Comparison of ENCODE assay signal across 8 cellular contexts in the genomic region with DNA sequence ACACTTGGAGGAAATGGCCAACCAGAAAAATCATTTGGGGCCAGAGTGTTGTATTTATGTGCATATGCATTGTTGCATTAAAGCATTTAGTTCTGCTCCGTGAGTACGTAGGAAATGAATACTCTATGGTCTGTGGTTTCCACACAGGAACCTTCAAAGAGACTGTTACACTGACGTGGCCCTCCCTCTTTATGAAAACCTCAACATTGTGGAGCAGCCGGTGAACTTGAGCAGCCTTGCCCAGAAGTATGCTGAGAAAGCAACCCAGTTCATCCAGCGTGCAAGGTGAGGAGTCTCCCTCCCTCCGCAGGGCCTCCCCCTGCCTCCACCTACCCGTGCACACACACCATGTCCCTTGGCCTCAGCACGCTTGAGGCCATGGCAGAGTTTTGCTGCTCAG.
DNase-seq lines count a peak whose midpoint lies in the region; ATAC-seq and TF ChIP-seq lines count a peak whose summit lies in the region.

No MANE protein-coding gene starts in this region.

- peaks cover 79% of the 10 kb centered on the region for H3K4me1 Mint-ChIP-seq in activated CD8-positive, alpha-beta memory T cell treated with anti-CD3 and anti-CD28 coated beads, Interleukin-2, amount 10 ng/mL, durations not matched to agents 7 days and 5 days
- H3K4me1 Mint-ChIP-seq in naive thymus-derived CD4-positive, alpha-beta T cell, result peaks cover 43 to 69% (median 62%) of the 10 kb centered on the region in 7 donors

- no peak overlapping the region for H3K4me2 ChIP-seq in mesendoderm (ENCODE audit: low read length)

- H4K8ac ChIP-seq in mesendoderm (ENCODE audit: low read depth, low read length), result no peak overlapping the region

- H3K27me3 Mint-ChIP-seq in activated CD8-positive, alpha-beta memory T cell treated with anti-CD3 and anti-CD28 coated beads, Interleukin-2, amount 10 ng/mL, durations not matched to agents 7 days and 5 days, result no peaks in the 10 kb centered on the region
- H3K27me3 Mint-ChIP-seq in naive thymus-derived CD4-positive, alpha-beta T cell, result no peaks in the 10 kb centered on the region

- H3K4me1 ChIP-seq in naive thymus-derived CD4-positive, alpha-beta T cell (ENCODE audit: control insufficient read depth in 2 of 2, insufficient read depth in 2 of 2, low read length in 2 of 2), result peaks cover 54 to 56% of the 10 kb centered on the region in 2 donors
- H3K4me1 ChIP-seq in foreskin keratinocyte, result no peaks in the 10 kb centered on the region
- no peaks in the 10 kb centered on the region for H3K4me1 ChIP-seq in mesendoderm (ENCODE audit: control insufficient read depth, low read depth, low read length)

- POLR2A ChIA-PET in naive thymus-derived CD4-positive, alpha-beta T cell (lab: Charles Lee), result interaction anchor here (0.7 to 6.5 kb wide), 12 partner anchors 9 to 109 kb away, joined by 3 to 84 read pairs (median 6); partner anchors contain the start of genes AMZ2, ARSG and SLC16A6

- no peak overlapping the region for H3K18ac ChIP-seq in mesendoderm (ENCODE audit: low read length)

- intact Hi-C loops in naive thymus-derived CD4-positive, alpha-beta T cell (cut with micrococcal nuclease), result loop anchor here (1.0 to 10.0 kb wide), 11 partner anchors 10 to 152 kb away; partner anchors contain the start of gene WIPI1 (in 1 of the 2)

- ATAC-seq in GM19043 (IDR thresholded peaks at IDR 0.05; ENCODE audit: low read depth, unreplicated experiment) (peak; percentile 91), HG03565 (IDR thresholded peaks at IDR 0.05; ENCODE audit: unreplicated experiment) (peak; percentile 93), foreskin keratinocyte (no peak)
- ATAC-seq in activated CD8-positive, alpha-beta memory T cell treated with anti-CD3 and anti-CD28 coated beads, Interleukin-2, amount 10 ng/mL, durations not matched to agents 7 days and 5 days, result peak; percentile 90
- peak; percentile 98 for ATAC-seq in naive thymus-derived CD4-positive, alpha-beta T cell

- H2BK5ac ChIP-seq in mesendoderm (ENCODE audit: low read length), result no peak overlapping the region

- H3K23ac ChIP-seq in mesendoderm (ENCODE audit: low read length), result no peak overlapping the region

- no CpG with 5 or more reads among the region's 8 CpGs for WGBS in mesendoderm (ENCODE audit: extremely low coverage, insufficient coverage, low lambda C conversion rate)

- CTCF ChIA-PET in activated CD8-positive, alpha-beta memory T cell treated with anti-CD3 and anti-CD28 coated beads, Interleukin-2, amount 10 ng/mL, durations not matched to agents 7 days and 5 days (lab: Charles Lee), result interaction anchor here (0.7 to 6.8 kb wide), 10 partner anchors 11 to 97 kb away, joined by 3 to 51 read pairs (median 6); partner anchors contain the start of genes ARSG and SLC16A6
- CTCF ChIA-PET in naive thymus-derived CD4-positive, alpha-beta T cell (lab: Charles Lee), result interaction anchor here (0.7 to 1.9 kb wide), 4 partner anchors 64 to 93 kb away, joined by 3 to 9 read pairs (median 4); partner anchors contain the start of gene ARSG

- H3K36me3 Mint-ChIP-seq in activated CD8-positive, alpha-beta memory T cell treated with anti-CD3 and anti-CD28 coated beads, Interleukin-2, amount 10 ng/mL, durations not matched to agents 7 days and 5 days, result peaks cover 25% of the 10 kb centered on the region
- H3K36me3 Mint-ChIP-seq in naive thymus-derived CD4-positive, alpha-beta T cell, result peaks cover 0 to 15% (median 0%) of the 10 kb centered on the region in 5 donors

- H3K27ac ChIP-seq in naive thymus-derived CD4-positive, alpha-beta T cell (ENCODE audit: low read depth, low read length), result peak overlapping the region; percentile 24
- no peak overlapping the region for H3K27ac ChIP-seq in foreskin keratinocyte
- no peak overlapping the region for H3K27ac ChIP-seq in mesendoderm (ENCODE audit: low read depth, low read length)

- no peaks in the 10 kb centered on the region for H3K9me3 Mint-ChIP-seq in activated CD8-positive, alpha-beta memory T cell treated with anti-CD3 and anti-CD28 coated beads, Interleukin-2, amount 10 ng/mL, durations not matched to agents 7 days and 5 days (ENCODE audit: low read depth)
- H3K9me3 Mint-ChIP-seq in naive thymus-derived CD4-positive, alpha-beta T cell, result no peaks in the 10 kb centered on the region

- H2BK120ac ChIP-seq in mesendoderm (ENCODE audit: low read depth, low read length), result no peak overlapping the region

- no peak overlapping the region for H3K4ac ChIP-seq in mesendoderm (ENCODE audit: low read depth, low read length)

- H3K79me1 ChIP-seq in mesendoderm (ENCODE audit: low read length), result no peaks in the 10 kb centered on the region

- H3K9me3 ChIP-seq in naive thymus-derived CD4-positive, alpha-beta T cell (ENCODE audit: control insufficient read depth in 2 of 3, low read length in 3 of 3), result no peaks in the 10 kb centered on the region

- peak overlapping the region; percentile 95 for H3K27ac Mint-ChIP-seq in activated CD8-positive, alpha-beta memory T cell treated with anti-CD3 and anti-CD28 coated beads, Interleukin-2, amount 10 ng/mL, durations not matched to agents 7 days and 5 days
- H3K27ac Mint-ChIP-seq in naive thymus-derived CD4-positive, alpha-beta T cell, result peak overlapping the region; percentile 24 to 91 (median 82)

- no peak overlapping the region for H3K56ac ChIP-seq in mesendoderm (ENCODE audit: low read length)

- no peak overlapping the region for H2AK5ac ChIP-seq in mesendoderm (ENCODE audit: low read length)

- peak overlapping the region; percentile 74 for H3K4me3 Mint-ChIP-seq in activated CD8-positive, alpha-beta memory T cell treated with anti-CD3 and anti-CD28 coated beads, Interleukin-2, amount 10 ng/mL, durations not matched to agents 7 days and 5 days
- H3K4me3 Mint-ChIP-seq in naive thymus-derived CD4-positive, alpha-beta T cell, result peak overlapping the region; percentile 73 to 86 (median 80)

- no peak overlapping the region for H4K5ac ChIP-seq in mesendoderm (ENCODE audit: low read length)

- no peaks in the 10 kb centered on the region for H3K27me3 ChIP-seq in naive thymus-derived CD4-positive, alpha-beta T cell (ENCODE audit: control insufficient read depth in 2 of 2, insufficient read depth in 2 of 2, low read length in 2 of 2)
- H3K27me3 ChIP-seq in foreskin keratinocyte (no peaks in the 10 kb centered on the region), mesendoderm (ENCODE audit: insufficient read depth, low read length, poor library complexity) (no peaks in the 10 kb centered on the region)

- no peak for TF ChIP-seq CTCF in foreskin keratinocyte (conservative IDR thresholded peaks at IDR 0.05)

- H2BK15ac ChIP-seq in mesendoderm (replicated peaks; ENCODE audit: low read depth), result no peak overlapping the region

- H3K36me3 ChIP-seq in naive thymus-derived CD4-positive, alpha-beta T cell (ENCODE audit: control insufficient read depth in 2 of 3, insufficient read depth in 3 of 3, low read length in 3 of 3), result no peaks in the 10 kb centered on the region
- no peaks in the 10 kb centered on the region for H3K36me3 ChIP-seq in mesendoderm (ENCODE audit: control insufficient read depth, insufficient read depth, low read length)

- no peak overlapping the region for H3K9ac ChIP-seq in mesendoderm (ENCODE audit: low read length)

- no peaks in the 10 kb centered on the region for H3K79me2 ChIP-seq in mesendoderm (ENCODE audit: control insufficient read depth, insufficient read depth, low read length)

- peak; percentile 92 for DNase-seq in activated CD8-positive, alpha-beta memory T cell treated with anti-CD3 and anti-CD28 coated beads, Interleukin-2, amount 10 ng/mL, durations not matched to agents 7 days and 5 days
- peak in 8 of 9 donors; percentile 67 to 86 (median 80) for DNase-seq in naive thymus-derived CD4-positive, alpha-beta T cell
- DNase-seq in foreskin keratinocyte (no peak), mesendoderm (no peak), ecto neural progenitor cell (ENCODE audit: low spot score) (no peak), NCI-H2196 treated with DMSO at 0.1 percent for 48 hours (lab: John Stamatoyannopoulos, UW; ENCODE audit: unreplicated experiment) (no peak)

- H3K4me3 ChIP-seq in naive thymus-derived CD4-positive, alpha-beta T cell (ENCODE audit: low read length), result peak overlapping the region; percentile 33
- no peak overlapping the region for H3K4me3 ChIP-seq in mesendoderm (ENCODE audit: low read length)

Comparison
In these comparisons a context has a peak if more than half of its experiments do, and no peak if none do; other contexts are left out.
1. DNase-seq: peak in activated CD8-positive, alpha-beta memory T cell treated with anti-CD3 and anti-CD28 coated beads, Interleukin-2, amount 10 ng/mL, durations not matched to agents 7 days and 5 days (single experiment) and naive thymus-derived CD4-positive, alpha-beta T cell (8 of 9); none in foreskin keratinocyte (0 of 2), mesendoderm (single experiment), ecto neural progenitor cell (single experiment) and NCI-H2196 treated with DMSO at 0.1 percent for 48 hours (single experiment).